ENCODE assay signal across 21 cellular contexts in genomic region chr3:146566138-146566537, GRCh38. TPM values are rescaled to one million over a fixed set of nuclear protein-coding genes. Genes with fewer than 3 reads are reported as not detected.
A peak's percentile ranks its signal among the peaks of the same experiment; 100 is the strongest.
DNase-seq lines count a peak whose midpoint lies in the region; ATAC-seq and TF ChIP-seq lines count a peak whose summit lies in the region.
"Had no signal": no experiment of that assay in that cellular context is flagged by ENCODE, and none has a peak within 500 bp of the region (broad histone marks: within the 10 kb centered on the region; RNA-seq: fewer than 3 reads in every experiment).

No MANE protein-coding gene starts in this region.

- H3K9me3 ChIP-seq in upper lobe of right lung (no peaks in the 10 kb centered on the region), ascending aorta (no peaks in the 10 kb centered on the region)

- H3K4me3 Mint-ChIP-seq in GM23338 = no peak overlapping the region
- H3K4me3 Mint-ChIP-seq: CD4-positive, alpha-beta memory T cell had no signal

- H3K4me1 ChIP-seq in GM23338 (ENCODE audit: insufficient read depth) (peaks cover 8% of the 10 kb centered on the region), KMS-11 (ENCODE audit: low read depth, poor library complexity, severe bottlenecking) (peaks cover 45% of the 10 kb centered on the region), foreskin keratinocyte (peaks cover 6% of the 10 kb centered on the region), upper lobe of right lung (no peaks in the 10 kb centered on the region), ascending aorta (no peaks in the 10 kb centered on the region)

- no peaks in the 10 kb centered on the region for H4K20me1 ChIP-seq in GM23338 (replicated peaks; ENCODE audit: insufficient read depth)
- no peaks in the 10 kb centered on the region for H4K20me1 ChIP-seq in KMS-11 (ENCODE audit: insufficient read depth)

- H3K9me3 Mint-ChIP-seq in GM23338 = peaks cover 11% of the 10 kb centered on the region; the same call in 2 of the 3 replicates

- H2AFZ ChIP-seq in GM23338 = 0 out of 2 replicates have a peak overlapping the region, but pooled peaks have one; percentile 10
- no peak overlapping the region for H2AFZ ChIP-seq in KMS-11 (ENCODE audit: low read depth)

- peaks cover 22% of the 10 kb centered on the region; the same call in 1 of the 2 replicates for H3K9me2 ChIP-seq in GM23338 (ENCODE audit: insufficient read depth)

- H3K36me3 ChIP-seq in GM23338 (ENCODE audit: insufficient read depth) (no peaks in the 10 kb centered on the region), KMS-11 (ENCODE audit: insufficient read depth) (no peaks in the 10 kb centered on the region), upper lobe of right lung (no peaks in the 10 kb centered on the region), ascending aorta (no peaks in the 10 kb centered on the region)

- H3F3A ChIP-seq in GM23338 (replicated peaks; ENCODE audit: low read depth) = no peaks in the 10 kb centered on the region

- TF ChIP-seq CTCF in GM23338 (conservative IDR thresholded peaks at IDR 0.05; ENCODE audit: low read depth in 2 of 2) = no peak
- TF ChIP-seq CTCF in KMS-11 (conservative IDR thresholded peaks at IDR 0.05; ENCODE audit: low read depth, low read length) = no peak
- TF ChIP-seq CTCF in foreskin keratinocyte (conservative IDR thresholded peaks at IDR 0.05) = no peak
- no peak for TF ChIP-seq CTCF in upper lobe of right lung (IDR thresholded peaks at IDR 0.05)
- no peak for TF ChIP-seq CTCF in ascending aorta (IDR thresholded peaks at IDR 0.05)

- H3K27me3 ChIP-seq in GM23338 (ENCODE audit: insufficient read depth) (no peaks in the 10 kb centered on the region), KMS-11 (ENCODE audit: insufficient read depth, low read depth) (no peaks in the 10 kb centered on the region), foreskin keratinocyte (no peaks in the 10 kb centered on the region), upper lobe of right lung (no peaks in the 10 kb centered on the region), ascending aorta (no peaks in the 10 kb centered on the region)

- H3K79me2 ChIP-seq in GM23338 (replicated peaks; ENCODE audit: insufficient read depth) = no peaks in the 10 kb centered on the region
- no peaks in the 10 kb centered on the region for H3K79me2 ChIP-seq in KMS-11 (ENCODE audit: insufficient read depth, low read depth)

- no peak overlapping the region for H3K4me2 ChIP-seq in GM23338
- peak overlapping the region; percentile 27; the same call in 1 of the 2 replicates for H3K4me2 ChIP-seq in KMS-11

- H3K4me1 Mint-ChIP-seq in GM23338 = peaks cover 10% of the 10 kb centered on the region
- H3K4me1 Mint-ChIP-seq: CD4-positive, alpha-beta memory T cell had no signal

- DNase-seq in GM23338 (ENCODE audit: low spot score) = no peak
- peak; percentile 48 to 63 for DNase-seq in foreskin keratinocyte
- DNase-seq in upper lobe of right lung = no peak
- no peak for DNase-seq in NCI-H1105 (lab: John Stamatoyannopoulos, UW)
- DNase-seq in ascending aorta (ENCODE audit: low spot score in 2 of 2) = no peak
- DNase-seq: C1 segment of cervical spinal cord; Calu3; CD4-positive, alpha-beta memory T cell; COR-L47; DMS53; DMS79 treated with DMSO at 0.1 percent for 48 hours; GF-D8; H7; HCEC 1CT had no signal

- intact Hi-C loops in upper lobe of right lung (cut with DNase I) = no loop called here
- intact Hi-C loops in ascending aorta (cut with DNase I) = no loop called here

- peaks cover 5% of the 10 kb centered on the region for H3K27me3 Mint-ChIP-seq in GM23338 (ENCODE audit: insufficient read depth, low read depth, poor library complexity)

- no peak overlapping the region for H3K27ac ChIP-seq in GM23338 (ENCODE audit: low read depth)
- peak overlapping the region; percentile 20; the same call in 1 of the 2 replicates for H3K27ac ChIP-seq in KMS-11
- H3K27ac ChIP-seq in foreskin keratinocyte = peak overlapping the region; percentile 89
- no peak overlapping the region for H3K27ac ChIP-seq in upper lobe of right lung
- no peak overlapping the region for H3K27ac ChIP-seq in ascending aorta

- no peak overlapping the region for H3K27ac Mint-ChIP-seq in GM23338
- H3K27ac Mint-ChIP-seq: CD4-positive, alpha-beta memory T cell had no signal

- peaks cover 17% of the 10 kb centered on the region; the same call in 2 of the 3 replicates for H3K36me3 Mint-ChIP-seq in GM23338 (ENCODE audit: low read depth)
- H3K36me3 Mint-ChIP-seq: CD4-positive, alpha-beta memory T cell had no signal

- H3K9ac ChIP-seq in KMS-11 = no peak overlapping the region

- H3K4me3 ChIP-seq in GM23338 = no peak overlapping the region
- H3K4me3 ChIP-seq in KMS-11 (IDR thresholded peaks at IDR 0.05; ENCODE audit: insufficient read depth, low read depth, low read length) = no peak overlapping the region
- no peak overlapping the region for H3K4me3 ChIP-seq in upper lobe of right lung
- H3K4me3 ChIP-seq in ascending aorta = no peak overlapping the region

- ATAC-seq in GM23338 = no peak
- ATAC-seq in foreskin keratinocyte = peak; percentile 85
- ATAC-seq in upper lobe of right lung = no peak

TF ChIP-seq in GM23338, 12 proteins besides CTCF, POLR2A, EP300 and RAD21:
- no peak for TF ChIP-seq JUNB (IDR thresholded peaks at IDR 0.05; ENCODE audit: unreplicated experiment)
- no peak for TF ChIP-seq ETS1 (IDR thresholded peaks at IDR 0.05)

RNA-seq across cellular contexts. Expression of gene PLSCR1, which starts 21.7 kb away (rescaled TPM):
- 70.2 and 78.3 TPM in 2 replicates for total RNA-seq in GM23338 (2014; rRNA removed; shearing (Covaris generic))
- polyA plus RNA-seq in GM23338 (2016; fragmentation: Nextera tagmentation; extraction: Ambion mirVana) (47.3 and 62.7 TPM in 2 replicates), foreskin keratinocyte (86.7 and 98.0 TPM in 2 replicates)
- total RNA-seq in foreskin keratinocyte (147 and 160 TPM in 2 replicates), upper lobe of right lung (165 TPM), ascending aorta (62.2 TPM)
- total RNA-seq: G401 had no signal

RNA-seq across cellular contexts. Expression of gene PLSCR5, which starts 39.0 kb away (rescaled TPM):
- total RNA-seq in GM23338 (2014; rRNA removed; shearing (Covaris generic)) = not detected in 2 replicates
- polyA plus RNA-seq in GM23338 (2016; fragmentation: Nextera tagmentation; extraction: Ambion mirVana) (not detected in 2 replicates), foreskin keratinocyte (not detected in 2 replicates)
- total RNA-seq in foreskin keratinocyte (not detected in 2 replicates), upper lobe of right lung (not detected), ascending aorta (not detected)
- total RNA-seq: A172; A673; Calu3; CD4-positive, alpha-beta memory T cell; Daoy; G401; H1; H7 had no signal
- polyA plus RNA-seq: BJ; CD4-positive, alpha-beta memory T cell; H1 had no signal

Comparison
In these comparisons a context has a peak if more than half of its experiments do, and no peak if none do; other contexts are left out.
1. DNase-seq: peak in foreskin keratinocyte (2 of 2); none in GM23338 (single experiment), upper lobe of right lung (single experiment), NCI-H1105 (single experiment) and ascending aorta (0 of 2).
2. H3K27ac ChIP-seq: peak in KMS-11 (single experiment) and foreskin keratinocyte (single experiment); none in GM23338 (single experiment), upper lobe of right lung (single experiment) and ascending aorta (0 of 2).